In genomic region chr17:39209317-39210092, GRCh38 we compare ENCODE assay signal across 8 cellular contexts.
DNase-seq lines count a peak whose midpoint lies in the region; ATAC-seq lines count a peak whose summit lies in the region.

No MANE protein-coding gene starts in this region.

- peak; percentile 7 for DNase-seq in NCI-H1092 treated with DMSO at 0.1 percent for 48 hours (lab: John Stamatoyannopoulos, UW)
- no peak for DNase-seq in NCI-H1092 (lab: John Stamatoyannopoulos, UW)
- DNase-seq in activated CD4-positive, alpha-beta T cell treated with anti-CD3 and anti-CD28 coated beads, Interleukin-2, amount 50 U/mL, for 24 hours (ENCODE audit: low read depth in 1 of 2, low spot score in 1 of 2): peak; percentile 49 to 51
- DNase-seq in dedifferentiated amniotic fluid mesenchymal stem cell (ENCODE audit: extremely low spot score): peak; percentile 22
- DNase-seq in medulla oblongata (ENCODE audit: extremely low spot score): peak; percentile 27
- peak in 2 of 3 donors; percentile 38 to 67 for DNase-seq in stimulated activated CD4-positive, alpha-beta T cell treated with anti-CD3 and anti-CD28 coated beads, TNF-alpha, amount 100 ng/mL, for 48 hours (ENCODE audit: low read depth in 3 of 3)

- no peak for ATAC-seq in HG02981 (IDR thresholded peaks at IDR 0.05; ENCODE audit: unreplicated experiment)
- ATAC-seq in GM18861 (IDR thresholded peaks at IDR 0.05; ENCODE audit: unreplicated experiment): no peak
